In genomic region chr9:76109953-76110352, GRCh38 we compare ENCODE assay signal across 18 cellular contexts.
A peak's percentile ranks its signal among the peaks of the same experiment; 100 is the strongest.
DNase-seq lines count a peak whose midpoint lies in the region; ATAC-seq and FAIRE-seq lines count a peak whose summit lies in the region.
"Had no signal": no experiment of that assay in that cellular context is flagged by ENCODE, and none has a peak within 500 bp of the region (broad histone marks: within the 10 kb centered on the region; RNA-seq: fewer than 3 reads in every experiment).

No MANE protein-coding gene starts in this region.

- H3K4me1 ChIP-seq in small intestine (ENCODE audit: control insufficient read depth in 2 of 2, insufficient read depth in 1 of 2, low read depth in 1 of 2, low read length in 1 of 2), result no peaks in the 10 kb centered on the region
- H3K4me1 ChIP-seq: right atrium auricular region had no signal

- WGBS in small intestine, 3 donors, result 61 to 80% (median 62%) methylated on average over 2 of the region's 2 CpGs

- peak; percentile 6 for DNase-seq in HPDE6-E6E7 (ENCODE audit: extremely low spot score)
- DNase-seq in astrocyte of the hippocampus (ENCODE audit: low read depth, low spot score), result peak; percentile 50
- DNase-seq in iPS-NIHi11 (ENCODE audit: low spot score), result peak; percentile 9
- DNase-seq in small intestine, result peak; percentile 24
- DNase-seq in NCI-H146 (lab: John Stamatoyannopoulos, UW), result no peak
- DNase-seq in NCI-H2081 (lab: John Stamatoyannopoulos, UW), result no peak
- DNase-seq: activated B cell treated with CpG ODN at 0.5 μM for 24 hours; activated gamma-delta T cell; NCI-H1436 treated with DMSO at 0.1 percent for 48 hours; NCI-H524; stimulated activated CD4-positive, alpha-beta T cell treated with anti-CD3 and anti-CD28 coated beads, Interleukin-4, amount 100 ng/mL, for 4 hours; T-helper 1 cell had no signal

- no peak overlapping the region for H3K27ac ChIP-seq in small intestine (ENCODE audit: low read depth in 1 of 2, low read length in 1 of 2)
- H3K27ac ChIP-seq: right atrium auricular region had no signal

- FAIRE-seq in small intestine (lab: Jason Lieb, UNC), result no peak
- FAIRE-seq: endometrium, H1 had no signal

- H3K27me3 ChIP-seq in small intestine (ENCODE audit: control insufficient read depth in 2 of 2, insufficient read depth in 2 of 2, low read length in 2 of 2), result no peaks in the 10 kb centered on the region
- H3K27me3 ChIP-seq: right atrium auricular region had no signal

- H3K9me3 ChIP-seq in small intestine (ENCODE audit: control insufficient read depth, low read depth), result no peaks in the 10 kb centered on the region
- H3K9me3 ChIP-seq: right atrium auricular region had no signal

- H3K36me3 ChIP-seq in small intestine (ENCODE audit: control insufficient read depth in 2 of 2, insufficient read depth in 2 of 2, low read length in 2 of 2), result peaks cover 6 to 21% of the 10 kb centered on the region in 2 donors
- H3K36me3 ChIP-seq: right atrium auricular region had no signal

- H3K4me3 ChIP-seq in small intestine (ENCODE audit: low read depth in 1 of 2, low read length in 2 of 2), result no peak overlapping the region
- H3K4me3 ChIP-seq: right atrium auricular region had no signal

- ATAC-seq in GM19328 (IDR thresholded peaks at IDR 0.05; ENCODE audit: unreplicated experiment), result no peak
- ATAC-seq in GM21529 (IDR thresholded peaks at IDR 0.05; ENCODE audit: unreplicated experiment), result no peak
- ATAC-seq: left lobe of liver had no signal

Comparison
In these comparisons a context has a peak if more than half of its experiments do, and no peak if none do; other contexts are left out.
1. DNase-seq: peak in HPDE6-E6E7 (single experiment), astrocyte of the hippocampus (single experiment), iPS-NIHi11 (single experiment) and small intestine (single experiment); none in NCI-H146 (single experiment) and NCI-H2081 (0 of 2).